Comparison of ENCODE assay signal across 8 cellular contexts in genomic region chr16:23595951-23596720, GRCh38. TPM values are rescaled to one million over a fixed set of nuclear protein-coding genes. Genes with fewer than 3 reads are reported as not detected.
DNase-seq lines count a peak whose midpoint lies in the region; ATAC-seq, FAIRE-seq and TF ChIP-seq lines count a peak whose summit lies in the region.

TSS of gene NDUFAB1 (minus strand) at chr16:23596316. CDS start at chr16:23596290, 26 bp downstream.

- no peaks in the 10 kb centered on the region for H3K9me3 Mint-ChIP-seq in activated naive CD8-positive, alpha-beta T cell treated with anti-CD3 and anti-CD28 coated beads for 36 hours

- DNase-seq in GM12865 (ENCODE audit: low read depth), result peak; percentile 93
- peak; percentile 62 for DNase-seq in NCI-H1048 (lab: John Stamatoyannopoulos, UW)
- peak; percentile 90 for DNase-seq in SKM-1 treated with dmso at 0.1 percent for 144 hours (lab: John Stamatoyannopoulos, UW; ENCODE audit: unreplicated experiment)
- DNase-seq in activated naive CD8-positive, alpha-beta T cell treated with anti-CD3 and anti-CD28 coated beads for 36 hours, result peak; percentile 95
- peak; percentile 97 for DNase-seq in Right ventricle myocardium inferior (ENCODE audit: missing footprints)
- peak; percentile 87 to 99 (median 92) for DNase-seq in pancreas
- DNase-seq in thyroid gland, result peak; percentile 88 to 90

- H3K27me3 Mint-ChIP-seq in activated naive CD8-positive, alpha-beta T cell treated with anti-CD3 and anti-CD28 coated beads for 36 hours, result no peaks in the 10 kb centered on the region

- TF ChIP-seq POLR2A in thyroid gland (IDR thresholded peaks at IDR 0.05), result peak in 1 of 2 donors; percentile 37

- H3K36me3 ChIP-seq in pancreas (peaks cover 0 to 7% (median 0%) of the 10 kb centered on the region in 3 donors), thyroid gland (peaks cover 0 to 7% of the 10 kb centered on the region in 2 donors)

- TF ChIP-seq CTCF in GM12865 (IDR thresholded peaks at IDR 0.05; ENCODE audit: insufficient read depth, low read depth, low read length, missing control alignments) (peak; percentile 97), pancreas (IDR thresholded peaks at IDR 0.05) (peak; percentile 100), thyroid gland (IDR thresholded peaks at IDR 0.05) (peak; percentile 72 to 100 (median 99))

- H3K9me3 ChIP-seq in pancreas (no peaks in the 10 kb centered on the region), thyroid gland (no peaks in the 10 kb centered on the region)

- H3K4me3 ChIP-seq in GM12865 (ENCODE audit: low read depth, low read length), result peak within 1 kb of the TSS; percentile 82
- H3K4me3 ChIP-seq in pancreas, result peak within 1 kb of the TSS; percentile 80 to 99 (median 87)
- peak within 1 kb of the TSS; percentile 66 to 100 (median 69) for H3K4me3 ChIP-seq in thyroid gland (replicated peaks in 1 of 3)

- FAIRE-seq in pancreas (lab: Jason Lieb, UNC), result no peak

- H3K27ac Mint-ChIP-seq in activated naive CD8-positive, alpha-beta T cell treated with anti-CD3 and anti-CD28 coated beads for 36 hours, result peak within 1 kb of the TSS; percentile 78

- H3K27ac ChIP-seq in pancreas (peak within 1 kb of the TSS; percentile 27 to 47 (median 36)), thyroid gland (peak within 1 kb of the TSS; percentile 28 to 67 (median 67))

- H3K4me1 Mint-ChIP-seq in activated naive CD8-positive, alpha-beta T cell treated with anti-CD3 and anti-CD28 coated beads for 36 hours, result peaks cover 16% of the 10 kb centered on the region

- peaks cover 7 to 11% (median 7%) of the 10 kb centered on the region in 3 donors for H3K4me1 ChIP-seq in pancreas
- H3K4me1 ChIP-seq in thyroid gland, result peaks cover 8 to 14% of the 10 kb centered on the region in 2 donors

- peaks cover 16% of the 10 kb centered on the region for H3K36me3 Mint-ChIP-seq in activated naive CD8-positive, alpha-beta T cell treated with anti-CD3 and anti-CD28 coated beads for 36 hours

- H3K27me3 ChIP-seq in pancreas (no peaks in the 10 kb centered on the region), thyroid gland (no peaks in the 10 kb centered on the region)

- WGBS in pancreas, 2 donors, result 1% methylated on average over 59 to 67 of the region's 67 CpGs
- 7 to 8% methylated on average over 12 to 19 of the region's 67 CpGs for WGBS in thyroid gland, 2 donors

- H3K4me3 Mint-ChIP-seq in activated naive CD8-positive, alpha-beta T cell treated with anti-CD3 and anti-CD28 coated beads for 36 hours, result peak within 1 kb of the TSS; percentile 84

- intact Hi-C loops in Right ventricle myocardium inferior (cut with DNase I) (loop anchor here (2.0 kb wide), 1 partner anchor 39 kb away; the partner anchor contains the start of genes EARS2 and UBFD1), pancreas (cut with DNase I) (no loop called here), thyroid gland (cut with DNase I) (no loop called here)

- ATAC-seq in HG02588 (IDR thresholded peaks at IDR 0.05; ENCODE audit: unreplicated experiment) (peak; percentile 92), Right ventricle myocardium inferior (peak; percentile 98), pancreas (peak; percentile 99 to 100 (median 100))

RNA-seq across cellular contexts. Expression of gene NDUFAB1, which starts in this region (rescaled TPM):
- total RNA-seq in activated naive CD8-positive, alpha-beta T cell treated with anti-CD3 and anti-CD28 coated beads for 36 hours, result 100 to 1,000 TPM; 175 to 183 TPM
- total RNA-seq in Right ventricle myocardium inferior (577 TPM), pancreas (10 to 100 TPM; 19.2 to 37.4 (median 30.1) TPM), thyroid gland (100 to 1,000 TPM in 2 of 4 donors, 10 to 100 TPM in 2; 68.5 to 135 (median 95.1) TPM)
- 10 to 100 TPM; 37.1 to 82.3 TPM for polyA plus RNA-seq in pancreas

Comparison
In these comparisons a context has a peak if more than half of its experiments do, and no peak if none do; other contexts are left out.
1. Peak in every context shown above with its lines: DNase-seq, ATAC-seq, H3K4me3 ChIP-seq and H3K27ac ChIP-seq.